ENCODE assay signal across 9 cellular contexts in the genomic region with DNA sequence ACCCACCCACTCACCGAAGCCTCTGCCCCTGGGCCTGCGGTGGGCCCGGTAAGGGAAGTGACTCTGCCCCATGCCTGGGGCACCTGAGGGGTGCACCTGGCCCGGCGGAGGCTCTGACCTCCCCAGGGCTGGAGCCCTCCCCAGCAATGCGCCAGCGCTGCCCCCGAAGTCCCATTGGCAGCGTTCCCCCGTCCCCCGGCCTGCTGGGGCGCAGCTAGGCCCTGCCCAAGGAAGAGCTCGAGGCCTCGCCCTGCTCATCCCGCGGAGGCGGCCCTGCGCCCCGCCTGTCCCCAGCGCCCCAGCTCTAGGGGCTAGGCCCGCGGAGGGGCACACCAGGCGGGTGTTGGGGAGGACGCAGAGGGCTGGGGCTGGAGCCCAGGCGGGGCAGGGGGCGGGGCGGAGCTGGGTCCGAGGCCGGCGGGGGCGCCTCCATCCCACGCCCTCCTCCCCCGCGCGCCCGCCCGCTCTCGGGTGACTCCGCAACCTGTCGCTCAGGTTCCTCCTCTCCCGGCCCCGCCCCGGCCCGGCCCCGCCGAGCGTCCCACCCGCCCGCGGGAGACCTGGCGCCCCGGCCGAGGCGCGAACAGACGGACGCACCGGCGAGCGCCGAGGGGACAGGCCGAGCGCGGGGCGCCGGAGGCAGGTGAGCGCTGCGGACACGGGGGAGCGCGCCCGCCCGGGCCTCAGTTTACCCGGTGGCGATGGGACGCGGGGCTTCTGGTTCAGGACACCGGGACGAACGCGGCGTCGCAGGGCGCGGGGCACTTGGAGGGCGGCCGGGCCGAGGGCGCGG. TPM values are rescaled to one million over a fixed set of nuclear protein-coding genes. Genes with fewer than 3 reads are reported as not detected.
A peak's percentile ranks its signal among the peaks of the same experiment; 100 is the strongest.
DNase-seq lines count a peak whose midpoint lies in the region; ATAC-seq and TF ChIP-seq lines count a peak whose summit lies in the region.
"Had no signal": no experiment of that assay in that cellular context is flagged by ENCODE, and none has a peak within 500 bp of the region (broad histone marks: within the 10 kb centered on the region; RNA-seq: fewer than 3 reads in every experiment).

Gene EPS8L2, plus strand, starts transcription at position 586 of the 793 bp plus-strand sequence. CDS start 3,177 bp downstream, outside the sequence.

- in situ Hi-C loops in astrocyte of the spinal cord (cut with HindIII; ENCODE audit: low sequenced_read_pairs) = no loop called here

- POLR2A ChIA-PET in activated CD4-positive, alpha-beta T cell treated with anti-CD3 and anti-CD28 coated beads for 36 hours (lab: Charles Lee) = no interaction called here

- H3K27ac Mint-ChIP-seq in activated CD4-positive, alpha-beta T cell treated with anti-CD3 and anti-CD28 coated beads for 36 hours = no peak within 1 kb of the TSS
- H3K27ac Mint-ChIP-seq: stimulated activated naive CD8-positive, alpha-beta T cell treated with anti-CD3 and anti-CD28 coated beads, Interleukin-15, Interleukin-2, amounts not matched to agents 100 ng/mL and 50 ng/mL, for 24 hours had no signal

- H3K27me3 Mint-ChIP-seq in activated CD4-positive, alpha-beta T cell treated with anti-CD3 and anti-CD28 coated beads for 36 hours = peaks cover 9% of the 10 kb centered on the region

- no peak for TF ChIP-seq EP300 in suprapubic skin (IDR thresholded peaks at IDR 0.05)

- no peaks in the 10 kb centered on the region for H3K9me3 Mint-ChIP-seq in activated CD4-positive, alpha-beta T cell treated with anti-CD3 and anti-CD28 coated beads for 36 hours (ENCODE audit: low read depth)
- H3K9me3 Mint-ChIP-seq: stimulated activated naive CD8-positive, alpha-beta T cell treated with anti-CD3 and anti-CD28 coated beads, Interleukin-15, Interleukin-2, amounts not matched to agents 100 ng/mL and 50 ng/mL, for 24 hours had no signal

- intact Hi-C loops in activated CD4-positive, alpha-beta T cell treated with anti-CD3 and anti-CD28 coated beads for 36 hours (cut with DNase I, micrococcal nuclease) = no loop called here

- peak within 1 kb of the TSS; percentile 87 for H3K27ac ChIP-seq in suprapubic skin

- under 1% methylated on average over 16 of the region's 90 CpGs for WGBS in suprapubic skin

- TF ChIP-seq POLR2A in suprapubic skin (IDR thresholded peaks at IDR 0.05) = no peak

- H3K36me3 Mint-ChIP-seq in activated CD4-positive, alpha-beta T cell treated with anti-CD3 and anti-CD28 coated beads for 36 hours (ENCODE audit: low read depth) = peaks cover 4% of the 10 kb centered on the region

- peak; percentile 33 for DNase-seq in activated CD4-positive, alpha-beta T cell treated with anti-CD3 and anti-CD28 coated beads for 36 hours
- no peak for DNase-seq in activated CD4-positive, alpha-beta T cell treated with anti-CD3 and anti-CD28 coated beads, Interleukin-2, amount 50 U/mL, for 1 hour
- DNase-seq in astrocyte of the spinal cord (ENCODE audit: low read depth, low spot score) (no peak), kidney tubule cell (ENCODE audit: low spot score) (peak; percentile 84), suprapubic skin (ENCODE audit: low spot score in 2 of 2) (peak in 1 of 2 donors; percentile 75), GF-D8 (lab: John Stamatoyannopoulos, UW) (no peak)

- peak; percentile 34 for ATAC-seq in activated CD4-positive, alpha-beta T cell treated with anti-CD3 and anti-CD28 coated beads for 36 hours
- ATAC-seq in HG03571 (IDR thresholded peaks at IDR 0.05; ENCODE audit: unreplicated experiment) (no peak), HG03469 (IDR thresholded peaks at IDR 0.05; ENCODE audit: unreplicated experiment) (no peak)

- H3K4me1 Mint-ChIP-seq in activated CD4-positive, alpha-beta T cell treated with anti-CD3 and anti-CD28 coated beads for 36 hours = no peaks in the 10 kb centered on the region

- H3K4me3 ChIP-seq in astrocyte of the spinal cord (ENCODE audit: low read depth, low read length) (peak within 1 kb of the TSS; percentile 67), suprapubic skin (peak within 1 kb of the TSS; percentile 58)

- no peaks in the 10 kb centered on the region for H3K9me3 ChIP-seq in suprapubic skin

- H3K27me3 ChIP-seq in suprapubic skin = no peaks in the 10 kb centered on the region

- TF ChIP-seq CTCF in astrocyte of the spinal cord (IDR thresholded peaks at IDR 0.05; ENCODE audit: low read depth, low read length) = no peak
- TF ChIP-seq CTCF in suprapubic skin (IDR thresholded peaks at IDR 0.05) = no peak

- CTCF ChIA-PET in activated CD4-positive, alpha-beta T cell treated with anti-CD3 and anti-CD28 coated beads for 36 hours (lab: Charles Lee) = interaction anchor here (1.1 to 1.5 kb wide), 3 partner anchors 11 to 21 kb away, joined by 3 read pairs; partner anchors contain the start of genes DEAF1 and TMEM80

- no peak within 1 kb of the TSS for H3K4me3 Mint-ChIP-seq in activated CD4-positive, alpha-beta T cell treated with anti-CD3 and anti-CD28 coated beads for 36 hours
- H3K4me3 Mint-ChIP-seq: stimulated activated naive CD8-positive, alpha-beta T cell treated with anti-CD3 and anti-CD28 coated beads, Interleukin-15, Interleukin-2, amounts not matched to agents 100 ng/mL and 50 ng/mL, for 24 hours had no signal

- peaks cover 82% of the 10 kb centered on the region for H3K4me1 ChIP-seq in suprapubic skin

- H3K36me3 ChIP-seq in suprapubic skin = peaks cover 1% of the 10 kb centered on the region

RNA-seq across cellular contexts. Expression of gene EPS8L2, which starts in this region (rescaled TPM):
- 10 to 100 TPM in 1 of 2 experiments, 1 to 10 TPM in 1; 8.0 to 10.5 TPM for total RNA-seq in activated CD4-positive, alpha-beta T cell treated with anti-CD3 and anti-CD28 coated beads for 36 hours
- 100 to 1,000 TPM; 107 to 193 (median 140) TPM for total RNA-seq in suprapubic skin

Comparison
In these comparisons a context has a peak if more than half of its experiments do, and no peak if none do; other contexts are left out.
1. RNA of gene EPS8L2 (total RNA-seq): 107 to 193 TPM in suprapubic skin; 8.0 to 10.5 TPM in activated CD4-positive, alpha-beta T cell treated with anti-CD3 and anti-CD28 coated beads for 36 hours; every median in the first group is over 4 times any median in the second.
2. DNase-seq: peak in activated CD4-positive, alpha-beta T cell treated with anti-CD3 and anti-CD28 coated beads for 36 hours (single experiment) and kidney tubule cell (single experiment); none in activated CD4-positive, alpha-beta T cell treated with anti-CD3 and anti-CD28 coated beads, Interleukin-2, amount 50 U/mL, for 1 hour (single experiment), astrocyte of the spinal cord (single experiment) and GF-D8 (single experiment).